Comparison of ENCODE assay signal across 20 cellular contexts in the genomic region with DNA sequence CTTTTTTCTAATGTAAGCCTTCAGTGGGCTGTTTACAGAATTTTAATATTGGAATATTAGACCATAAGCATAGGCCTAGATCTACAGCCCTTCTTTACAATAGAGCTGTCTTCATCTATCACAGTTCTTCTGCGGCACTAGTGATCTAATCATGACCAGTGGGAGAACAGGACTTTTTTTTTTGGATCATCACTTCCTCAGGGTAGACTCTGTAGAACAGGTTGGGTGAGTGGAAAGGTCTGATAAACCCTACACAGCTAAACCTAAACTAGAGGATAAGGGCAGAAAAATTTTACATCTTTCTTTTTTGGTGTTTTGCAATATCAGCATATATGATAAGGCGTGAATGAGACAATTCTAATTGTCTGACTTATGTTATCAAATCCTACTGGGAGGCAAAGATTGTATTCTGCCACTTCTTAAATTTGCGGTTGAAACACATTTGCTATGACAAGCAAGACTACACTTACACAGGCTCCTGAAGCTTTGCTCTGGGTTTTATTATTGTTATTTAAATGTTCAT. TPM values are rescaled to one million over a fixed set of nuclear protein-coding genes. Genes with fewer than 3 reads are reported as not detected.
DNase-seq lines count a peak whose midpoint lies in the region; ATAC-seq, FAIRE-seq and TF ChIP-seq lines count a peak whose summit lies in the region.
"Had no signal": no experiment of that assay in that cellular context is flagged by ENCODE, and none has a peak within 500 bp of the region (broad histone marks: within the 10 kb centered on the region; RNA-seq: fewer than 3 reads in every experiment).

No MANE protein-coding gene starts in this region.

- peaks cover 5% of the 10 kb centered on the region for H3K36me3 Mint-ChIP-seq in T-helper 2 cell treated with Interferon-gamma antibody and Interleukin-4, amounts not matched to agents 5 μg/mL and 100 μg/mL, for 36 hours (ENCODE audit: low read depth)
- no peaks in the 10 kb centered on the region for H3K36me3 Mint-ChIP-seq in natural killer cell treated with Interleukin-12 subunit alpha and Interleukin-12 subunit beta and Interleukin-15 and Interleukin-18, amount 100 ng/mL, for 72 hours
- H3K36me3 Mint-ChIP-seq: stimulated activated memory B cell treated with anti-CD40 and anti-IgM and Interleukin-4, amounts not matched to agents 10 μg/mL and 1 μg/mL and 100 μg/mL, for 72 hours; WTC11 had no signal

- no peak for DNase-seq in T-helper 2 cell treated with Interferon-gamma antibody and Interleukin-4, amounts not matched to agents 5 μg/mL and 100 μg/mL, for 36 hours (ENCODE audit: low spot score)
- no peak for DNase-seq in T-helper 2 cell
- DNase-seq in K562 (ENCODE audit: extremely low read depth in 1 of 4, low spot score in 3 of 4), result no peak
- no peak for DNase-seq in natural killer cell treated with Interleukin-12 subunit alpha and Interleukin-12 subunit beta and Interleukin-15 and Interleukin-18, amount 100 ng/mL, for 72 hours (ENCODE audit: low spot score)
- DNase-seq in NCI-H446 treated with DMSO at 0.1 percent for 48 hours (lab: John Stamatoyannopoulos, UW), result no peak
- DNase-seq: C1 segment of cervical spinal cord; effector CD4-positive, alpha-beta T cell; hippocampal formation; NCI-H2107; NCI-H748 treated with DMSO at 0.1 percent for 48 hours; RPMI8226; SW 1271; upper lobe of left lung had no signal

- 36% methylated on average over 3 of the region's 3 CpGs for WGBS in K562 (ENCODE audit: insufficient coverage, low coverage, missing lambda C conversion rate)

- H3K27ac ChIP-seq in OCI-LY3 (ENCODE audit: low read length) (peak overlapping the region; percentile 54; the same call in 1 of the 2 replicates), K562 (ENCODE audit: extremely low read depth, low read depth, low read length) (no peak overlapping the region)
- H3K27ac ChIP-seq: 22Rv1 had no signal

- intact Hi-C loops in K562 (cut with micrococcal nuclease), result loop anchor here (5.0 kb wide), 1 partner anchor 578 kb away; no protein-coding TSS in a partner anchor

- in situ Hi-C loops in K562 (cut with MboI), result loop anchor here (5.0 to 10.0 kb wide), 2 partner anchors 68 to 95 kb away; a partner anchor contains a TSS

- peak overlapping the region; percentile 90 for H3K27ac Mint-ChIP-seq in T-helper 2 cell treated with Interferon-gamma antibody and Interleukin-4, amounts not matched to agents 5 μg/mL and 100 μg/mL, for 36 hours
- H3K27ac Mint-ChIP-seq in natural killer cell treated with Interleukin-12 subunit alpha and Interleukin-12 subunit beta and Interleukin-15 and Interleukin-18, amount 100 ng/mL, for 72 hours, result peak overlapping the region; percentile 84 to 88
- H3K27ac Mint-ChIP-seq: stimulated activated memory B cell treated with anti-CD40 and anti-IgM and Interleukin-4, amounts not matched to agents 10 μg/mL and 1 μg/mL and 100 μg/mL, for 72 hours; WTC11 had no signal

- ATAC-seq in K562, result peak; percentile 43; the same call in 1 of the 3 replicates
- ATAC-seq in natural killer cell treated with Interleukin-12 subunit alpha and Interleukin-12 subunit beta and Interleukin-15 and Interleukin-18, amount 100 ng/mL, for 72 hours, result no peak
- ATAC-seq in HG03469 (IDR thresholded peaks at IDR 0.05; ENCODE audit: unreplicated experiment), result no peak
- no peak for ATAC-seq in HG03378 (IDR thresholded peaks at IDR 0.05; ENCODE audit: unreplicated experiment)
- ATAC-seq: HCT116; stimulated activated memory B cell treated with anti-CD40 and anti-IgM and Interleukin-4, amounts not matched to agents 10 μg/mL and 1 μg/mL and 100 μg/mL, for 72 hours; WTC11 had no signal

- H3K9me1 ChIP-seq in K562 (ENCODE audit: control insufficient read depth, insufficient read depth, low read length), result no peaks in the 10 kb centered on the region

- peak overlapping the region; percentile 81 for H3K4me3 Mint-ChIP-seq in T-helper 2 cell treated with Interferon-gamma antibody and Interleukin-4, amounts not matched to agents 5 μg/mL and 100 μg/mL, for 36 hours
- peak overlapping the region; percentile 86 for H3K4me3 Mint-ChIP-seq in natural killer cell treated with Interleukin-12 subunit alpha and Interleukin-12 subunit beta and Interleukin-15 and Interleukin-18, amount 100 ng/mL, for 72 hours
- H3K4me3 Mint-ChIP-seq: stimulated activated memory B cell treated with anti-CD40 and anti-IgM and Interleukin-4, amounts not matched to agents 10 μg/mL and 1 μg/mL and 100 μg/mL, for 72 hours; WTC11 had no signal

- peaks cover 39% of the 10 kb centered on the region for H3K4me1 Mint-ChIP-seq in T-helper 2 cell treated with Interferon-gamma antibody and Interleukin-4, amounts not matched to agents 5 μg/mL and 100 μg/mL, for 36 hours (ENCODE audit: low read depth)
- peaks cover 35 to 46% of the 10 kb centered on the region in 2 donors for H3K4me1 Mint-ChIP-seq in natural killer cell treated with Interleukin-12 subunit alpha and Interleukin-12 subunit beta and Interleukin-15 and Interleukin-18, amount 100 ng/mL, for 72 hours (ENCODE audit: low read depth in 2 of 2)

- H3K9me3 ChIP-seq in OCI-LY3 (ENCODE audit: insufficient read depth, low read length) (no peaks in the 10 kb centered on the region), K562 (replicated peaks; ENCODE audit: control insufficient read depth, insufficient read depth, low read depth, low read length) (no peaks in the 10 kb centered on the region)
- H3K9me3 ChIP-seq: upper lobe of left lung had no signal

- H3K9ac ChIP-seq in OCI-LY3 (ENCODE audit: low read length) (no peak overlapping the region), K562 (ENCODE audit: insufficient read depth in 1 of 2, low read depth in 2 of 2, low read length in 2 of 2) (no peak overlapping the region)

- peaks cover 22% of the 10 kb centered on the region for H3K4me1 ChIP-seq in OCI-LY3 (ENCODE audit: low read length)
- H3K4me1 ChIP-seq in K562 (replicated peaks in 1 of 2; ENCODE audit: control insufficient read depth in 2 of 2, insufficient read depth in 2 of 2, low read length in 2 of 2), result peaks cover 0 to 14% of the 10 kb centered on the region in 2 experiments; a peak in 2 of 5 replicates

- FAIRE-seq in K562 (lab: Jason Lieb, UNC), result no peak

- POLR2A ChIA-PET in K562 (lab: Yijun Ruan, JAX), result interaction anchor here (2.2 kb wide), 1 partner anchor 9 kb away, joined by 8 read pairs; no protein-coding TSS in a partner anchor

- H3K9me3 Mint-ChIP-seq in T-helper 2 cell treated with Interferon-gamma antibody and Interleukin-4, amounts not matched to agents 5 μg/mL and 100 μg/mL, for 36 hours, result no peaks in the 10 kb centered on the region
- no peaks in the 10 kb centered on the region for H3K9me3 Mint-ChIP-seq in natural killer cell treated with Interleukin-12 subunit alpha and Interleukin-12 subunit beta and Interleukin-15 and Interleukin-18, amount 100 ng/mL, for 72 hours
- H3K9me3 Mint-ChIP-seq: stimulated activated memory B cell treated with anti-CD40 and anti-IgM and Interleukin-4, amounts not matched to agents 10 μg/mL and 1 μg/mL and 100 μg/mL, for 72 hours; WTC11 had no signal

- H3K27me3 Mint-ChIP-seq in T-helper 2 cell treated with Interferon-gamma antibody and Interleukin-4, amounts not matched to agents 5 μg/mL and 100 μg/mL, for 36 hours (ENCODE audit: low read depth), result peaks cover 9% of the 10 kb centered on the region
- no peaks in the 10 kb centered on the region for H3K27me3 Mint-ChIP-seq in natural killer cell treated with Interleukin-12 subunit alpha and Interleukin-12 subunit beta and Interleukin-15 and Interleukin-18, amount 100 ng/mL, for 72 hours

- TF ChIP-seq RAD21 in K562 (CRISPR knock-in tag; conservative IDR thresholded peaks at IDR 0.05 in 1 of 2, IDR thresholded peaks at IDR 0.05 in 1 of 2), result no peak

- H3K27me3 ChIP-seq in OCI-LY3 (ENCODE audit: low read depth, low read length) (no peaks in the 10 kb centered on the region), K562 (ENCODE audit: control insufficient read depth in 2 of 2, insufficient read depth in 2 of 2, low read length in 2 of 2) (no peaks in the 10 kb centered on the region)
- H3K27me3 ChIP-seq: upper lobe of left lung had no signal

- H3K79me2 ChIP-seq in OCI-LY3 (ENCODE audit: low read length) (no peaks in the 10 kb centered on the region), K562 (ENCODE audit: control insufficient read depth, insufficient read depth, low read length) (no peaks in the 10 kb centered on the region)

- TF ChIP-seq POLR2A in K562 (conservative IDR thresholded peaks at IDR 0.05), result no peak

- no peaks in the 10 kb centered on the region for H4K20me1 ChIP-seq in OCI-LY3 (ENCODE audit: insufficient read depth, low read length)
- no peaks in the 10 kb centered on the region for H4K20me1 ChIP-seq in K562 (replicated peaks; ENCODE audit: control insufficient read depth, insufficient read depth, low read length)

- TF ChIP-seq CTCF in OCI-LY3 (IDR thresholded peaks at IDR 0.05; ENCODE audit: low read depth, low read length) (no peak), K562 (IDR thresholded peaks at IDR 0.05 in 2 of 3, conservative IDR thresholded peaks at IDR 0.05 in 1 of 3; ENCODE audit: insufficient read depth in 2 of 3, low read depth in 1 of 3, low read length in 3 of 3) (no peak)

- CTCF ChIA-PET in K562 (lab: Yijun Ruan, JAX; ENCODE audit: low intra/inter-chr PET ratio), result no interaction called here

- TF ChIP-seq EP300 in K562 (IDR thresholded peaks at IDR 0.05; ENCODE audit: low read length), result no peak

- peak overlapping the region; percentile 61 for H3K4me2 ChIP-seq in OCI-LY3 (ENCODE audit: low read length)
- H3K4me2 ChIP-seq in K562 (ENCODE audit: insufficient read depth, low read length), result no peak overlapping the region

- BruUV-seq in K562 (replicated peaks; lab: Mats Ljungman, UMichigan), result no TSS peak

- H2AFZ ChIP-seq in OCI-LY3 (ENCODE audit: low read depth, low read length) (no peak overlapping the region), K562 (ENCODE audit: low read depth, low read length) (no peak overlapping the region)

- H3K36me3 ChIP-seq in OCI-LY3 (replicated peaks; ENCODE audit: low read depth, low read length) (no peaks in the 10 kb centered on the region), K562 (ENCODE audit: control insufficient read depth, insufficient read depth, low read length) (peaks cover 15% of the 10 kb centered on the region; the same call in 2 of the 3 replicates)

- no peak overlapping the region for H3K4me3 ChIP-seq in OCI-LY3 (ENCODE audit: low read length)
- H3K4me3 ChIP-seq in K562, result no peak overlapping the region
- H3K4me3 ChIP-seq: upper lobe of left lung had no signal

RNA-seq across cellular contexts. Expression of a gene that starts 52.2 kb away (rescaled TPM):
- total RNA-seq in K562 (2011; cell fraction: chromatin; rRNA removed; ENCODE audit: low replicate concordance), result 7.2 and 21.1 TPM in 2 replicates
- 5.7 and 7.8 TPM in 2 replicates for total RNA-seq in K562 (2011; cell fraction: nucleolus; rRNA removed)
- total RNA-seq in K562 (2011; cell fraction: nucleoplasm; rRNA removed), result 10.5 and 16.4 TPM in 2 replicates
- total RNA-seq in K562 (2014; rRNA removed), result 21.1 and 22.1 TPM in 2 replicates
- total RNA-seq in K562 (2014; rRNA removed; fragmentation: Illumina TruSeq; extraction: Trizol), result 32.2 and 35.0 TPM in 2 replicates
- total RNA-seq in K562 (2015; rRNA removed; fragmentation: Illumina TruSeq; extraction: Trizol), result 27.0 and 28.7 TPM in 2 replicates
- total RNA-seq in K562 (2021), result 24.0 and 25.6 TPM in 2 replicates
- polyA plus RNA-seq in K562 (2011; rRNA removed), result 17.0 and 28.8 TPM in 2 replicates
- 5.2 and 7.1 TPM in 2 replicates for polyA plus RNA-seq in K562 (2011; cell fraction: cytosol; rRNA removed)
- polyA plus RNA-seq in K562 (2011; cell fraction: nucleus; rRNA removed), result 16.7 and 19.5 TPM in 2 replicates
- 15.0 and 20.3 TPM in 2 replicates for polyA plus RNA-seq in K562 (2012)
- polyA plus RNA-seq in K562 (2014; fragmentation: Illumina TruSeq; extraction: Trizol), result 21.8 and 27.0 TPM in 2 replicates
- 10 to 100 TPM in 1 of 2 experiments, 1 to 10 TPM in 1; 10.0 to 12.2 TPM for polyA plus RNA-seq in K562 (2014; fragmentation: Nextera tagmentation; extraction: Ambion mirVana)
- 24.2 and 27.3 TPM in 2 replicates for polyA plus RNA-seq in K562 (2014; rRNA removed)
- 23.5 and 27.5 TPM in 2 replicates for polyA minus RNA-seq in K562 (2011; rRNA and poly(A)+ RNA removed)
- polyA minus RNA-seq in K562 (2011; cell fraction: cytosol; rRNA and poly(A)+ RNA removed), result 11.5 and 13.2 TPM in 2 replicates
- 18.0 and 23.9 TPM in 2 replicates for polyA minus RNA-seq in K562 (2011; cell fraction: nucleus; rRNA and poly(A)+ RNA removed)
- total RNA-seq in natural killer cell treated with Interleukin-12 subunit alpha and Interleukin-12 subunit beta and Interleukin-15 and Interleukin-18, amount 100 ng/mL, for 72 hours, result 10 to 100 TPM; 19.0 to 21.6 TPM
